In the genomic region with DNA sequence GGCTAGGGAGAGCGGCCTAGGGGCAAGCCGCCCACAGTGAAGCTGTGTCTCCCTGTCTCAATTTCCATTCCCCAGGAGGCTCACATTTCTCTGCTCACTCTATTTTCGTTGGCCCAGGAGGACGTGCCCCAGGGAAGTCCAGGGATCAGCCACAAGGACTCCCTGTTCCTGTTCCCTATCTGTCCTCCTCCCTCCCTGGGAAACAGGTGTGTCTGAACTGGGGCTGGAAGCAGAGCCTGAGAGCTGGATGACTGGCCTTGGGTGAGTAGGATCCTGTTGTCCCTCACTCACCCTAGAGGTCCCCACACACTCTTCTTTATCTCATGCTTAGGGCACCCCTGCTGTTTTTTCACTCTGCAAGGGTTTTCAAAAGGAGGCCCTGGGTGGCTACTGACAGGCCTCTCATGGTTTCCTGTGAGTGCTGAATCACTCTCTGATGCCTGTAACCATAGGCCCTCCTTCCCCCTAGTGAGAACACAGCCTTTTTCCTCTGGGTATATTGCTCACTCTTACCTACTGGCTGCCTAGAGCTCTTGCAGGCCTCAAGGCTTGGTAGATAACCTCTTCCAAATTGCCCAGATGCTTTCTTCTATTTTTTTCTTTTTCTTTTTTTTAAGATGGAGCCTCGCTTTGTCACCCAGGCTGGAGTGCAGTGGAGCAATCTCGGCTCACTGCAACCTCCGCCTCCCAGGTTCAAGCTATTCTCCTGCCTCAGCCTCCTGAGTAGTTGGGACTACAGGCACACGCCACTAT, we compare ENCODE assay signal across 8 cellular contexts. TPM values are rescaled to one million over a fixed set of nuclear protein-coding genes. Genes with fewer than 3 reads are reported as not detected.
A peak's percentile ranks its signal among the peaks of the same experiment; 100 is the strongest.
DNase-seq lines count a peak whose midpoint lies in the region; ATAC-seq lines count a peak whose summit lies in the region.

No MANE protein-coding gene starts in this region.

- intact Hi-C loops in naive thymus-derived CD4-positive, alpha-beta T cell (cut with micrococcal nuclease), result loop anchor here in 1 of 2 donors (5.0 kb wide), 1 partner anchor 532 kb away; no protein-coding TSS in a partner anchor

- H3K9me3 Mint-ChIP-seq in CD8-positive, alpha-beta memory T cell, result no peaks in the 10 kb centered on the region
- no peaks in the 10 kb centered on the region for H3K9me3 Mint-ChIP-seq in naive thymus-derived CD4-positive, alpha-beta T cell

- H3K4me3 ChIP-seq in CD8-positive, alpha-beta memory T cell (ENCODE audit: low read length), result no peak overlapping the region
- no peak overlapping the region for H3K4me3 ChIP-seq in naive thymus-derived CD4-positive, alpha-beta T cell (ENCODE audit: low read length)

- H3K36me3 Mint-ChIP-seq in CD8-positive, alpha-beta memory T cell, result peaks cover 0 to 9% (median 0%) of the 10 kb centered on the region in 3 donors
- H3K36me3 Mint-ChIP-seq in naive thymus-derived CD4-positive, alpha-beta T cell, result peaks cover 0 to 7% (median 0%) of the 10 kb centered on the region in 5 donors

- no peaks in the 10 kb centered on the region for H3K9me3 ChIP-seq in CD8-positive, alpha-beta memory T cell (ENCODE audit: low read length)
- no peaks in the 10 kb centered on the region for H3K9me3 ChIP-seq in naive thymus-derived CD4-positive, alpha-beta T cell (ENCODE audit: control insufficient read depth in 2 of 3, low read length in 3 of 3)

- H3K36me3 ChIP-seq in CD8-positive, alpha-beta memory T cell (ENCODE audit: insufficient read depth, low read length), result no peaks in the 10 kb centered on the region
- no peaks in the 10 kb centered on the region for H3K36me3 ChIP-seq in naive thymus-derived CD4-positive, alpha-beta T cell (ENCODE audit: control insufficient read depth in 2 of 3, insufficient read depth in 3 of 3, low read length in 3 of 3)

- peak overlapping the region in 5 of 7 donors; percentile 19 to 77 (median 37) for H3K4me3 Mint-ChIP-seq in CD8-positive, alpha-beta memory T cell
- H3K4me3 Mint-ChIP-seq in naive thymus-derived CD4-positive, alpha-beta T cell, result peak overlapping the region in 2 of 10 donors; percentile 38 to 57

- H3K27me3 Mint-ChIP-seq in CD8-positive, alpha-beta memory T cell, result peaks cover 2 to 4% of the 10 kb centered on the region in 2 donors
- H3K27me3 Mint-ChIP-seq in naive thymus-derived CD4-positive, alpha-beta T cell, result no peaks in the 10 kb centered on the region

- peak; percentile 56 for ATAC-seq in naive thymus-derived CD4-positive, alpha-beta T cell
- ATAC-seq in GM19023 (IDR thresholded peaks at IDR 0.05; ENCODE audit: unreplicated experiment), result no peak

- no peaks in the 10 kb centered on the region for H3K27me3 ChIP-seq in CD8-positive, alpha-beta memory T cell (ENCODE audit: insufficient read depth, low read length, poor library complexity, severe bottlenecking)
- H3K27me3 ChIP-seq in naive thymus-derived CD4-positive, alpha-beta T cell (ENCODE audit: control insufficient read depth in 2 of 2, insufficient read depth in 2 of 2, low read length in 2 of 2), result no peaks in the 10 kb centered on the region

- POLR2A ChIA-PET in CD8-positive, alpha-beta memory T cell (lab: Charles Lee), result interaction anchor here (1.4 kb wide), 1 partner anchor 12 kb away, joined by 3 read pairs; no protein-coding TSS in a partner anchor
- POLR2A ChIA-PET in naive thymus-derived CD4-positive, alpha-beta T cell (lab: Charles Lee), result interaction anchor here (1.1 to 1.5 kb wide), 3 partner anchors 8 to 18 kb away, joined by 3 to 4 read pairs (median 3); no protein-coding TSS in a partner anchor

- peak overlapping the region; percentile 67 for H3K27ac ChIP-seq in CD8-positive, alpha-beta memory T cell (ENCODE audit: low read depth, low read length)
- H3K27ac ChIP-seq in naive thymus-derived CD4-positive, alpha-beta T cell (ENCODE audit: low read depth, low read length), result peak overlapping the region; percentile 48

- CTCF ChIA-PET in CD8-positive, alpha-beta memory T cell (lab: Charles Lee), result interaction anchor here (1.1 to 2.2 kb wide), 3 partner anchors 14 to 150 kb away, joined by 3 to 10 read pairs (median 3); a partner anchor contains a TSS
- CTCF ChIA-PET in naive thymus-derived CD4-positive, alpha-beta T cell (lab: Charles Lee), result interaction anchor here (0.7 to 2.9 kb wide), 4 partner anchors 9 to 798 kb away, joined by 3 to 14 read pairs (median 3); a partner anchor contains a TSS

- H3K4me1 ChIP-seq in CD8-positive, alpha-beta memory T cell (ENCODE audit: insufficient read depth, low read length), result peaks cover 49% of the 10 kb centered on the region
- peaks cover 10 to 19% of the 10 kb centered on the region in 2 donors for H3K4me1 ChIP-seq in naive thymus-derived CD4-positive, alpha-beta T cell (ENCODE audit: control insufficient read depth in 2 of 2, insufficient read depth in 2 of 2, low read length in 2 of 2)

- DNase-seq in CD8-positive, alpha-beta memory T cell, result peak in 4 of 5 donors; percentile 22 to 60 (median 52)
- DNase-seq in NOMO-1 (lab: John Stamatoyannopoulos, UW; ENCODE audit: unreplicated experiment in 2 of 2), result peak; percentile 73 to 84
- peak; percentile 29 for DNase-seq in activated naive CD8-positive, alpha-beta T cell treated with anti-CD3 and anti-CD28 coated beads, Interleukin-2, amount 50 U/mL, for 16 hours (ENCODE audit: low read depth, low spot score)
- DNase-seq in naive thymus-derived CD4-positive, alpha-beta T cell, result peak in 4 of 9 donors; percentile 35 to 59 (median 40)
- no peak for DNase-seq in putamen (ENCODE audit: low spot score)
- no peak for DNase-seq in LoVo (ENCODE audit: low spot score)
- no peak for DNase-seq in 8988T

- peak overlapping the region; percentile 72 to 97 (median 92) for H3K27ac Mint-ChIP-seq in CD8-positive, alpha-beta memory T cell
- H3K27ac Mint-ChIP-seq in naive thymus-derived CD4-positive, alpha-beta T cell, result peak overlapping the region in 8 of 9 donors; percentile 74 to 98 (median 82)

- peaks cover 54 to 60% (median 55%) of the 10 kb centered on the region in 3 donors for H3K4me1 Mint-ChIP-seq in CD8-positive, alpha-beta memory T cell
- H3K4me1 Mint-ChIP-seq in naive thymus-derived CD4-positive, alpha-beta T cell, result peaks cover 31 to 56% (median 43%) of the 10 kb centered on the region in 7 donors

RNA-seq across cellular contexts. Expression of a gene that starts 3.3 kb away (rescaled TPM):
- 10 to 100 TPM; 73.5 to 73.6 TPM for total RNA-seq in CD8-positive, alpha-beta memory T cell
- 22.4 TPM for polyA plus RNA-seq in CD8-positive, alpha-beta memory T cell
- total RNA-seq in naive thymus-derived CD4-positive, alpha-beta T cell, result 10 to 100 TPM in 3 of 5 experiments, 1 to 10 TPM in 2; 8.2 to 42.8 (median 15.7) TPM
- 10 to 100 TPM; 17.4 to 26.0 TPM for polyA plus RNA-seq in naive thymus-derived CD4-positive, alpha-beta T cell

RNA-seq across cellular contexts. Expression of a gene that starts 4.0 kb away (rescaled TPM):
- total RNA-seq in CD8-positive, alpha-beta memory T cell, result 10 to 100 TPM; 15.4 to 17.5 TPM
- 19.7 TPM for polyA plus RNA-seq in CD8-positive, alpha-beta memory T cell
- total RNA-seq in naive thymus-derived CD4-positive, alpha-beta T cell, result 10 to 100 TPM in 2 of 5 experiments, 1 to 10 TPM in 3; 2.9 to 19.0 (median 8.6) TPM
- 1 to 10 TPM; 5.1 to 8.8 TPM for polyA plus RNA-seq in naive thymus-derived CD4-positive, alpha-beta T cell

RNA-seq across cellular contexts. Expression of a gene that starts 19.4 kb away (rescaled TPM):
- total RNA-seq in CD8-positive, alpha-beta memory T cell, result 100 to 1,000 TPM; 116 to 129 TPM
- polyA plus RNA-seq in CD8-positive, alpha-beta memory T cell, result 94.6 TPM
- total RNA-seq in naive thymus-derived CD4-positive, alpha-beta T cell, result 10 to 100 TPM; 43.2 to 90.4 (median 77.6) TPM
- polyA plus RNA-seq in naive thymus-derived CD4-positive, alpha-beta T cell, result 100 to 1,000 TPM; 116 to 118 TPM

RNA-seq across cellular contexts. Expression of a gene that starts 37.3 kb away (rescaled TPM):
- total RNA-seq in CD8-positive, alpha-beta memory T cell, result under 1 TPM; 0.44 to 0.57 TPM
- polyA plus RNA-seq in CD8-positive, alpha-beta memory T cell, result 0.09 TPM
- total RNA-seq in naive thymus-derived CD4-positive, alpha-beta T cell, result under 1 TPM in 2 of 5 experiments, not detected in 3; 0.17 to 0.19 TPM
- polyA plus RNA-seq in naive thymus-derived CD4-positive, alpha-beta T cell, result not detected

Comparison
In these comparisons a context has a peak if more than half of its experiments do, and no peak if none do; other contexts are left out.
1. DNase-seq: peak in CD8-positive, alpha-beta memory T cell (4 of 5), NOMO-1 (2 of 2) and activated naive CD8-positive, alpha-beta T cell treated with anti-CD3 and anti-CD28 coated beads, Interleukin-2, amount 50 U/mL, for 16 hours (single experiment); none in putamen (single experiment), LoVo (single experiment) and 8988T (single experiment).